ENCODE assay signal across 8 cellular contexts in the genomic region with DNA sequence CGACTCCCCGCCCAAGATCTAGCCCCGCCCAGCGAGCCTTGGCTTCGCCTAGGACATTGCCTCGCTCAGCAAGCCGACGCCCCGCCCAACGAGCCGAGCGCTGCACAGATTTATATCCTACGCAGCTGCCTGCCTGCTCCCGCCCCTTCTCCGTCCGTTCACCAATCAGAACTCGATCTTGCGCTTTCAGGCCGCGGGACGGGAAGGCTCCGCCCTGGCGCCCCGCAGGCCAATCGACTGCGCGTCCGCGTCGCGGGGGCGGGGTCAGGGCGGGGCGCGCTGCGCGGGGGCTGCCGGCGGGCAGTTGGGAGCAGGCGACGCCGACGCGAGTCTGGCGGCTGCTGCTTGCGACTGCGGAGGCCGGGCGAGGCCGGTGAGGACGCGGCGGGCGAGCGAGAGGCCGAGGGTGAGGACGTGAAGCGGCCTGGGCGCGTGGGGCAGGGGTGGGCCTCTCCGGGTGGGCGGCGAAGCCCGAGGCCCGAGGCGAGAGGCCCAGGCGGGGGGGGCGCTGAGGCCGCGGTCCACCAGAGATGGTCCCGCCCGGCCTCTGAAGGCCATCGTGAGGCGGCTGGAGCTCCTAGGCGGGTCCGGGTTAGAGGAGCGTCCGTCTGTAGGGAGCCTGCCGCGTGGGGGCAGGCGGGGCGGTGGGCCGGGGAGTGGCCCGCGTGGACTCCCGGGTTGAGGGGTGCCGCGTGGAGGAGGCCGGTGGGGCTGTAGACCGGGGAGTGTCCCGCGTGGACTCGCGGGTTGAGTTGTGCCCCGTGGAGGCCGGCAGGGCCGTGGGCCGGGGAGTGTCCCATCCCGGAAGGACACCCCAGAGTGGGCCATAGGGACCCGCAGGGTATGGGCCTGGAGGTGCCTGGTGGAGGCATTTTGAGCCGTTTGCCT. TPM values are rescaled to one million over a fixed set of nuclear protein-coding genes. Genes with fewer than 3 reads are reported as not detected.
A peak's percentile ranks its signal among the peaks of the same experiment; 100 is the strongest.
DNase-seq lines count a peak whose midpoint lies in the region; ATAC-seq, FAIRE-seq and TF ChIP-seq lines count a peak whose summit lies in the region.

A gene with protein sequence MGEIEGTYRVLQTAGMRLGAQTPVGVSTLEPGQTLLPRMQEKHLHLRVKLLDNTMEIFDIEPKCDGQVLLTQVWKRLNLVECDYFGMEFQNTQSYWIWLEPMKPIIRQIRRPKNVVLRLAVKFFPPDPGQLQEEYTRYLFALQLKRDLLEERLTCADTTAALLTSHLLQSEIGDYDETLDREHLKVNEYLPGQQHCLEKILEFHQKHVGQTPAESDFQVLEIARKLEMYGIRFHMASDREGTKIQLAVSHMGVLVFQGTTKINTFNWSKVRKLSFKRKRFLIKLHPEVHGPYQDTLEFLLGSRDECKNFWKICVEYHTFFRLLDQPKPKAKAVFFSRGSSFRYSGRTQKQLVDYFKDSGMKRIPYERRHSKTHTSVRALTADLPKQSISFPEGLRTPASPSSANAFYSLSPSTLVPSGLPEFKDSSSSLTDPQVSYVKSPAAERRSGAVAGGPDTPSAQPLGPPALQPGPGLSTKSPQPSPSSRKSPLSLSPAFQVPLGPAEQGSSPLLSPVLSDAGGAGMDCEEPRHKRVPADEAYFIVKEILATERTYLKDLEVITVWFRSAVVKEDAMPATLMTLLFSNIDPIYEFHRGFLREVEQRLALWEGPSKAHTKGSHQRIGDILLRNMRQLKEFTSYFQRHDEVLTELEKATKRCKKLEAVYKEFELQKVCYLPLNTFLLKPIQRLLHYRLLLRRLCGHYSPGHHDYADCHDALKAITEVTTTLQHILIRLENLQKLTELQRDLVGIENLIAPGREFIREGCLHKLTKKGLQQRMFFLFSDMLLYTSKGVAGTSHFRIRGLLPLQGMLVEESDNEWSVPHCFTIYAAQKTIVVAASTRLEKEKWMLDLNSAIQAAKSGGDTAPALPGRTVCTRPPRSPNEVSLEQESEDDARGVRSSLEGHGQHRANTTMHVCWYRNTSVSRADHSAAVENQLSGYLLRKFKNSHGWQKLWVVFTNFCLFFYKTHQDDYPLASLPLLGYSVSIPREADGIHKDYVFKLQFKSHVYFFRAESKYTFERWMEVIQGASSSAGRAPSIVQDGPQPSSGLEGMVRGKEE (plus strand): TSS at position 303 of the 888 bp plus-strand sequence. CDS start 16,823 bp downstream, outside the sequence.

- H3K9me3 Mint-ChIP-seq in activated T-helper 17 cell treated with anti-CD3 and anti-CD28 coated beads, Interleukin-2, amount 50 U/mL, for 72 hours = no peaks in the 10 kb centered on the region
- H3K9me3 Mint-ChIP-seq in naive thymus-derived CD4-positive, alpha-beta T cell = peaks cover 0 to 3% (median 0%) of the 10 kb centered on the region in 11 donors
- H3K9me3 Mint-ChIP-seq in stimulated activated memory B cell treated with anti-CD40 and anti-IgM and Interleukin-4, amounts not matched to agents 10 μg/mL and 1 μg/mL and 100 μg/mL, for 72 hours = no peaks in the 10 kb centered on the region

- H3K9me3 ChIP-seq in fibroblast of lung (ENCODE audit: control insufficient read depth, insufficient read depth, low read depth, low read length) = no peaks in the 10 kb centered on the region
- no peaks in the 10 kb centered on the region for H3K9me3 ChIP-seq in naive thymus-derived CD4-positive, alpha-beta T cell (ENCODE audit: control insufficient read depth in 2 of 3, low read length in 3 of 3)

- peak within 1 kb of the TSS; percentile 80 for H3K4me3 Mint-ChIP-seq in activated T-helper 17 cell treated with anti-CD3 and anti-CD28 coated beads, Interleukin-2, amount 50 U/mL, for 72 hours
- peak within 1 kb of the TSS; percentile 75 to 92 (median 85) for H3K4me3 Mint-ChIP-seq in naive thymus-derived CD4-positive, alpha-beta T cell
- H3K4me3 Mint-ChIP-seq in stimulated activated memory B cell treated with anti-CD40 and anti-IgM and Interleukin-4, amounts not matched to agents 10 μg/mL and 1 μg/mL and 100 μg/mL, for 72 hours = peak within 1 kb of the TSS; percentile 72

- POLR2A ChIA-PET in RWPE1 (lab: Yijun Ruan, JAX; ENCODE audit: low non-redundant PET) = no interaction called here
- POLR2A ChIA-PET in naive thymus-derived CD4-positive, alpha-beta T cell (lab: Charles Lee) = no interaction called here

- H3K4me1 Mint-ChIP-seq in activated T-helper 17 cell treated with anti-CD3 and anti-CD28 coated beads, Interleukin-2, amount 50 U/mL, for 72 hours = peaks cover 20% of the 10 kb centered on the region
- H3K4me1 Mint-ChIP-seq in naive thymus-derived CD4-positive, alpha-beta T cell = peaks cover 5 to 34% (median 19%) of the 10 kb centered on the region in 7 donors
- H3K4me1 Mint-ChIP-seq in stimulated activated memory B cell treated with anti-CD40 and anti-IgM and Interleukin-4, amounts not matched to agents 10 μg/mL and 1 μg/mL and 100 μg/mL, for 72 hours = peaks cover 51% of the 10 kb centered on the region

- H3K4me1 ChIP-seq in fibroblast of lung (ENCODE audit: control insufficient read depth, extremely low read depth, insufficient read depth, low read length) = peaks cover 10% of the 10 kb centered on the region
- H3K4me1 ChIP-seq in naive thymus-derived CD4-positive, alpha-beta T cell (ENCODE audit: control insufficient read depth in 2 of 2, insufficient read depth in 2 of 2, low read length in 2 of 2) = peaks cover 6 to 7% of the 10 kb centered on the region in 2 donors

- CTCF ChIA-PET in RWPE1 (lab: Yijun Ruan, JAX) = interaction anchor here (0.6 kb wide), 2 partner anchors 77 to 392 kb away, joined by 3 read pairs; no protein-coding TSS in a partner anchor
- CTCF ChIA-PET in naive thymus-derived CD4-positive, alpha-beta T cell (lab: Charles Lee) = no interaction called here

- peaks cover 30% of the 10 kb centered on the region for H3K36me3 Mint-ChIP-seq in activated T-helper 17 cell treated with anti-CD3 and anti-CD28 coated beads, Interleukin-2, amount 50 U/mL, for 72 hours (ENCODE audit: low read depth)
- peaks cover 3 to 8% (median 4%) of the 10 kb centered on the region in 5 donors for H3K36me3 Mint-ChIP-seq in naive thymus-derived CD4-positive, alpha-beta T cell
- peaks cover 24% of the 10 kb centered on the region for H3K36me3 Mint-ChIP-seq in stimulated activated memory B cell treated with anti-CD40 and anti-IgM and Interleukin-4, amounts not matched to agents 10 μg/mL and 1 μg/mL and 100 μg/mL, for 72 hours

- H3K4me3 ChIP-seq in fibroblast of lung (replicated peaks in 1 of 4; ENCODE audit: control extremely low read depth in 1 of 4, insufficient read depth in 1 of 4, low read depth in 3 of 4, low read length in 4 of 4) = peak within 1 kb of the TSS; percentile 62 to 97 (median 82)
- H3K4me3 ChIP-seq in naive thymus-derived CD4-positive, alpha-beta T cell (ENCODE audit: low read length) = peak within 1 kb of the TSS; percentile 54

- H3K27ac ChIP-seq in RWPE1 (peak within 1 kb of the TSS; percentile 84), fibroblast of lung (ENCODE audit: insufficient read depth, low read length) (peak within 1 kb of the TSS; percentile 83)
- H3K27ac ChIP-seq in naive thymus-derived CD4-positive, alpha-beta T cell (ENCODE audit: low read depth, low read length) = peak within 1 kb of the TSS; percentile 72

- H2AFZ ChIP-seq in fibroblast of lung (ENCODE audit: low read length) = no peak within 1 kb of the TSS

- intact Hi-C loops in naive thymus-derived CD4-positive, alpha-beta T cell (cut with micrococcal nuclease) = loop anchor here (1.0 to 5.0 kb wide), 16 partner anchors 41 to 795 kb away; partner anchors contain the start of genes ATG4B (in 2 of the 2), D2HGDH (in 2 of the 2), HDLBP (in 2 of the 2) and SEPTIN2 (in 2 of the 2)

- peak within 1 kb of the TSS; percentile 88 for H3K4me2 ChIP-seq in fibroblast of lung (ENCODE audit: extremely low read depth, insufficient read depth, low read length)

- H3K27me3 Mint-ChIP-seq in activated T-helper 17 cell treated with anti-CD3 and anti-CD28 coated beads, Interleukin-2, amount 50 U/mL, for 72 hours = no peaks in the 10 kb centered on the region
- H3K27me3 Mint-ChIP-seq in naive thymus-derived CD4-positive, alpha-beta T cell = no peaks in the 10 kb centered on the region
- H3K27me3 Mint-ChIP-seq in stimulated activated memory B cell treated with anti-CD40 and anti-IgM and Interleukin-4, amounts not matched to agents 10 μg/mL and 1 μg/mL and 100 μg/mL, for 72 hours = no peaks in the 10 kb centered on the region

- peak within 1 kb of the TSS; percentile 54 for H3K27ac Mint-ChIP-seq in activated T-helper 17 cell treated with anti-CD3 and anti-CD28 coated beads, Interleukin-2, amount 50 U/mL, for 72 hours
- H3K27ac Mint-ChIP-seq in naive thymus-derived CD4-positive, alpha-beta T cell = peak within 1 kb of the TSS in 8 of 9 donors; percentile 80 to 95 (median 90)
- peak within 1 kb of the TSS; percentile 68 for H3K27ac Mint-ChIP-seq in stimulated activated memory B cell treated with anti-CD40 and anti-IgM and Interleukin-4, amounts not matched to agents 10 μg/mL and 1 μg/mL and 100 μg/mL, for 72 hours

- peaks cover 6% of the 10 kb centered on the region for H3K36me3 ChIP-seq in fibroblast of lung (ENCODE audit: control insufficient read depth, insufficient read depth, low read length)
- peaks cover 0 to 18% (median 13%) of the 10 kb centered on the region in 3 experiments for H3K36me3 ChIP-seq in naive thymus-derived CD4-positive, alpha-beta T cell (ENCODE audit: control insufficient read depth in 2 of 3, insufficient read depth in 3 of 3, low read length in 3 of 3)

- H3K9ac ChIP-seq in fibroblast of lung (ENCODE audit: insufficient read depth, low read length) = peak within 1 kb of the TSS; percentile 84

- TF ChIP-seq POLR2A in H54 (IDR thresholded peaks at IDR 0.05; ENCODE audit: low read depth, low read length) = peak; percentile 97

- TF ChIP-seq CTCF in RWPE1 (conservative IDR thresholded peaks at IDR 0.05; ENCODE audit: low read depth) = no peak
- TF ChIP-seq CTCF in fibroblast of lung (conservative IDR thresholded peaks at IDR 0.05 in 1 of 2, IDR thresholded peaks at IDR 0.05 in 1 of 2; ENCODE audit: low read depth in 1 of 2, low read length in 2 of 2) = no peak

- H3K79me2 ChIP-seq in fibroblast of lung (ENCODE audit: control insufficient read depth, insufficient read depth, low read length) = peaks cover 45% of the 10 kb centered on the region

- H4K20me1 ChIP-seq in fibroblast of lung (ENCODE audit: control insufficient read depth, extremely low read depth, insufficient read depth, low read length) = no peaks in the 10 kb centered on the region

- ATAC-seq in activated T-helper 17 cell treated with anti-CD3 and anti-CD28 coated beads, Interleukin-2, amount 50 U/mL, for 72 hours (replicated peaks) = peak; percentile 94
- ATAC-seq in naive thymus-derived CD4-positive, alpha-beta T cell = peak; percentile 93
- peak; percentile 96 for ATAC-seq in stimulated activated memory B cell treated with anti-CD40 and anti-IgM and Interleukin-4, amounts not matched to agents 10 μg/mL and 1 μg/mL and 100 μg/mL, for 72 hours

- DNase-seq in EL = peak; percentile 98
- peak; percentile 80 for DNase-seq in H54 (ENCODE audit: insufficient read length, low spot score)
- peak; percentile 98 for DNase-seq in LoVo (ENCODE audit: low spot score)
- DNase-seq in RWPE1 (ENCODE audit: low spot score) = peak; percentile 96
- DNase-seq in fibroblast of lung (ENCODE audit: low read depth in 2 of 2) = peak; percentile 97 to 99
- DNase-seq in naive thymus-derived CD4-positive, alpha-beta T cell = peak; percentile 91 to 99 (median 97)

- no peak for FAIRE-seq in H54 (lab: Jason Lieb, UNC)

- H3K27me3 ChIP-seq in fibroblast of lung (ENCODE audit: control insufficient read depth, insufficient read depth, low read length) = no peaks in the 10 kb centered on the region
- H3K27me3 ChIP-seq in naive thymus-derived CD4-positive, alpha-beta T cell (ENCODE audit: control insufficient read depth in 2 of 2, insufficient read depth in 2 of 2, low read length in 2 of 2) = no peaks in the 10 kb centered on the region

RNA-seq across cellular contexts. Expression of the gene that starts here (rescaled TPM):
- total RNA-seq in activated T-helper 17 cell treated with anti-CD3 and anti-CD28 coated beads, Interleukin-2, amount 50 U/mL, for 72 hours = 10 to 100 TPM; 26.1 to 33.1 TPM
- total RNA-seq in fibroblast of lung = 28.2 and 29.3 TPM in 2 replicates
- polyA plus RNA-seq in fibroblast of lung = 31.7 and 41.0 TPM in 2 replicates
- polyA plus RNA-seq in fibroblast of lung (2012) = 21.9 and 33.9 TPM in 2 replicates
- 58.0 and 66.6 TPM in 2 replicates for polyA minus RNA-seq in fibroblast of lung (ENCODE audit: low replicate concordance)
- 10 to 100 TPM; 12.4 to 31.0 (median 22.1) TPM for total RNA-seq in naive thymus-derived CD4-positive, alpha-beta T cell
- polyA plus RNA-seq in naive thymus-derived CD4-positive, alpha-beta T cell = 1 to 10 TPM; 6.2 to 7.2 TPM

Comparison
In these comparisons a context has a peak if more than half of its experiments do, and no peak if none do; other contexts are left out.
1. Peak in every context shown above with its lines: DNase-seq, ATAC-seq, H3K4me3 ChIP-seq and H3K27ac ChIP-seq.